6 cellular contexts compared by ENCODE assay signal in the genomic region with DNA sequence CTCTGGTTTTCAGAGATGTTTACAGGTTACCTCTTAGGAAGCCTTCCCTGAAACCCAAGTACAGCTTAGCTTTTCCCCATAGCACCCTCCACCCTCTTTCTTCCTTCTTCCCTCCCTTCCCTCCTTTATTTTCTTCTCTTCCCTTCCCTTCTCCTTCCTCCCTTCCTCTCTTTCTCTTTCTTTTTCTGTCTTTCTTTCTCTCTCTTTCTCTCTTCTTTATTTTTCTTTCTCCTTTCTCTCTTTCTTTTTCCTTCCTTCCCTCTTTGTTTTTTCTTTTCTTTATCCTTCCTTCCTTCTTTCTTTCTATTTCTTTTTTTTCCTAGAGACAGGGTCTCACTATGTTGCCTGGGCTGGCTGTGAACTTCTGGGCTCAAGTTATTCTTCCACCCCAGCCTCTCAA.
"Had no signal": no experiment of that assay in that cellular context is flagged by ENCODE, and none has a peak within 500 bp of the region (broad histone marks: within the 10 kb centered on the region; RNA-seq: fewer than 3 reads in every experiment).

No MANE protein-coding gene starts in this region.

- DNase-seq: H9, HCEC 1CT, HFFc6, KG1 had no signal

- H3K27ac Mint-ChIP-seq: GM23338, H9, HFFc6, IgD-negative memory B cell had no signal

- H3K9me3 Mint-ChIP-seq: GM23338, H9, IgD-negative memory B cell had no signal

- H3K4me3 Mint-ChIP-seq: GM23338, H9, HFFc6, IgD-negative memory B cell had no signal

- H3K4me1 Mint-ChIP-seq: GM23338, H9, IgD-negative memory B cell had no signal

- H3K4me3 ChIP-seq: GM23338 had no signal

- H3K36me3 Mint-ChIP-seq: IgD-negative memory B cell had no signal
